In genomic region chr7:103811997-103812396, GRCh38 we compare ENCODE assay signal across 10 cellular contexts.
DNase-seq lines count a peak whose midpoint lies in the region; ATAC-seq, FAIRE-seq and TF ChIP-seq lines count a peak whose summit lies in the region.
"Had no signal": no experiment of that assay in that cellular context is flagged by ENCODE, and none has a peak within 500 bp of the region (broad histone marks: within the 10 kb centered on the region; RNA-seq: fewer than 3 reads in every experiment).

No MANE protein-coding gene starts in this region.

- DNase-seq in activated naive CD4-positive, alpha-beta T cell treated with Interleukin-2 at 50 U/mL for 16 hours: no peak
- peak; percentile 26 for DNase-seq in activated CD8-positive, alpha-beta T cell treated with anti-CD3 and anti-CD28 coated beads, Interleukin-2, amount 10 ng/mL, durations not matched to agents 7 days and 5 days
- DNase-seq in stimulated activated naive CD8-positive, alpha-beta T cell treated with anti-CD3 and anti-CD28 coated beads, Interleukin-15, amount 100 ng/mL, for 72 hours: peak in 1 of 2 donors; percentile 1
- DNase-seq in brain microvascular endothelial cell (no peak), HTR-8/SVneo (ENCODE audit: insufficient read length, low spot score) (no peak)
- DNase-seq: foreskin melanocyte had no signal

- no peaks in the 10 kb centered on the region for H3K9me3 Mint-ChIP-seq in activated naive CD4-positive, alpha-beta T cell treated with anti-CD3 and anti-CD28 coated beads, Interleukin-2, amount 50 U/mL, for 24 hours
- H3K9me3 Mint-ChIP-seq in activated CD8-positive, alpha-beta T cell treated with anti-CD3 and anti-CD28 coated beads, Interleukin-2, amount 10 ng/mL, durations not matched to agents 7 days and 5 days (ENCODE audit: insufficient read depth): no peaks in the 10 kb centered on the region
- no peaks in the 10 kb centered on the region for H3K9me3 Mint-ChIP-seq in stimulated activated naive CD8-positive, alpha-beta T cell treated with anti-CD3 and anti-CD28 coated beads, Interleukin-15, amount 100 ng/mL, for 72 hours

- no peak overlapping the region for H3K27ac Mint-ChIP-seq in activated naive CD4-positive, alpha-beta T cell treated with anti-CD3 and anti-CD28 coated beads, Interleukin-2, amount 50 U/mL, for 24 hours
- H3K27ac Mint-ChIP-seq in activated CD8-positive, alpha-beta T cell treated with anti-CD3 and anti-CD28 coated beads, Interleukin-2, amount 10 ng/mL, durations not matched to agents 7 days and 5 days: peak overlapping the region; percentile 35
- H3K27ac Mint-ChIP-seq in stimulated activated naive CD8-positive, alpha-beta T cell treated with anti-CD3 and anti-CD28 coated beads, Interleukin-15, amount 100 ng/mL, for 72 hours: no peak overlapping the region

- FAIRE-seq in HTR-8/SVneo (lab: Jason Lieb, UNC): no peak

- no peaks in the 10 kb centered on the region for H3K27me3 Mint-ChIP-seq in activated naive CD4-positive, alpha-beta T cell treated with anti-CD3 and anti-CD28 coated beads, Interleukin-2, amount 50 U/mL, for 24 hours
- no peaks in the 10 kb centered on the region for H3K27me3 Mint-ChIP-seq in activated CD8-positive, alpha-beta T cell treated with anti-CD3 and anti-CD28 coated beads, Interleukin-2, amount 10 ng/mL, durations not matched to agents 7 days and 5 days (ENCODE audit: low read depth)
- H3K27me3 Mint-ChIP-seq in stimulated activated naive CD8-positive, alpha-beta T cell treated with anti-CD3 and anti-CD28 coated beads, Interleukin-15, amount 100 ng/mL, for 72 hours: no peaks in the 10 kb centered on the region

- H3K4me3 ChIP-seq in brain microvascular endothelial cell (ENCODE audit: low read depth, low read length): no peak overlapping the region
- H3K4me3 ChIP-seq: BLaER1 treated with 17β-estradiol and CSF1 and Interleukin-3, amounts not matched to agents 10 nM and 100 nM had no signal

- H3K27ac ChIP-seq in brain microvascular endothelial cell: no peak overlapping the region
- H3K27ac ChIP-seq: BLaER1 treated with 17β-estradiol and CSF1 and Interleukin-3, amounts not matched to agents 10 nM and 100 nM had no signal

- in situ Hi-C loops in brain microvascular endothelial cell (cut with HindIII; ENCODE audit: low pct_ligation_motif_present, low sequenced_read_pairs): no loop called here

- H3K36me3 Mint-ChIP-seq in activated naive CD4-positive, alpha-beta T cell treated with anti-CD3 and anti-CD28 coated beads, Interleukin-2, amount 50 U/mL, for 24 hours: no peaks in the 10 kb centered on the region
- H3K36me3 Mint-ChIP-seq in activated CD8-positive, alpha-beta T cell treated with anti-CD3 and anti-CD28 coated beads, Interleukin-2, amount 10 ng/mL, durations not matched to agents 7 days and 5 days (ENCODE audit: low read depth): no peaks in the 10 kb centered on the region

- no peak for TF ChIP-seq CTCF in brain microvascular endothelial cell (IDR thresholded peaks at IDR 0.05; ENCODE audit: low read depth, low read length, missing control alignments)

- peak overlapping the region; percentile 72 for H3K4me3 Mint-ChIP-seq in activated naive CD4-positive, alpha-beta T cell treated with anti-CD3 and anti-CD28 coated beads, Interleukin-2, amount 50 U/mL, for 24 hours
- no peak overlapping the region for H3K4me3 Mint-ChIP-seq in activated CD8-positive, alpha-beta T cell treated with anti-CD3 and anti-CD28 coated beads, Interleukin-2, amount 10 ng/mL, durations not matched to agents 7 days and 5 days
- peak overlapping the region in 1 of 2 donors; percentile 11 for H3K4me3 Mint-ChIP-seq in stimulated activated naive CD8-positive, alpha-beta T cell treated with anti-CD3 and anti-CD28 coated beads, Interleukin-15, amount 100 ng/mL, for 72 hours

- H3K4me1 Mint-ChIP-seq in activated naive CD4-positive, alpha-beta T cell treated with anti-CD3 and anti-CD28 coated beads, Interleukin-2, amount 50 U/mL, for 24 hours: peaks cover 39% of the 10 kb centered on the region
- H3K4me1 Mint-ChIP-seq in activated CD8-positive, alpha-beta T cell treated with anti-CD3 and anti-CD28 coated beads, Interleukin-2, amount 10 ng/mL, durations not matched to agents 7 days and 5 days (ENCODE audit: low read depth): peaks cover 10% of the 10 kb centered on the region
- peaks cover 22% of the 10 kb centered on the region for H3K4me1 Mint-ChIP-seq in stimulated activated naive CD8-positive, alpha-beta T cell treated with anti-CD3 and anti-CD28 coated beads, Interleukin-15, amount 100 ng/mL, for 72 hours

- no peaks in the 10 kb centered on the region for H3K27me3 ChIP-seq in brain microvascular endothelial cell (replicated peaks)
- H3K27me3 ChIP-seq: BLaER1 treated with 17β-estradiol and CSF1 and Interleukin-3, amounts not matched to agents 10 nM and 100 nM had no signal

- POLR2A ChIA-PET in activated CD8-positive, alpha-beta T cell treated with anti-CD3 and anti-CD28 coated beads, Interleukin-2, amount 10 ng/mL, durations not matched to agents 7 days and 5 days (lab: Charles Lee): no interaction called here

- peak; percentile 87 for ATAC-seq in HG02973 (IDR thresholded peaks at IDR 0.05; ENCODE audit: unreplicated experiment)
- ATAC-seq in activated CD8-positive, alpha-beta T cell treated with anti-CD3 and anti-CD28 coated beads, Interleukin-2, amount 10 ng/mL, durations not matched to agents 7 days and 5 days: peak; percentile 68
- ATAC-seq in stimulated activated naive CD8-positive, alpha-beta T cell treated with anti-CD3 and anti-CD28 coated beads, Interleukin-15, amount 100 ng/mL, for 72 hours: peak; percentile 80
- ATAC-seq in GM21381 (IDR thresholded peaks at IDR 0.05; ENCODE audit: unreplicated experiment): no peak

- H3K36me3 ChIP-seq in brain microvascular endothelial cell (replicated peaks): no peaks in the 10 kb centered on the region
- H3K36me3 ChIP-seq: BLaER1 treated with 17β-estradiol and CSF1 and Interleukin-3, amounts not matched to agents 10 nM and 100 nM had no signal

- CTCF ChIA-PET in activated CD8-positive, alpha-beta T cell treated with anti-CD3 and anti-CD28 coated beads, Interleukin-2, amount 10 ng/mL, durations not matched to agents 7 days and 5 days (lab: Charles Lee): no interaction called here
